8 cellular contexts compared by ENCODE assay signal in genomic region chr9:81737871-81738507, GRCh38. TPM values are rescaled to one million over a fixed set of nuclear protein-coding genes. Genes with fewer than 3 reads are reported as not detected.
A peak's percentile ranks its signal among the peaks of the same experiment; 100 is the strongest.
DNase-seq lines count a peak whose midpoint lies in the region; ATAC-seq and TF ChIP-seq lines count a peak whose summit lies in the region.
"Had no signal": no experiment of that assay in that cellular context is flagged by ENCODE, and none has a peak within 500 bp of the region (broad histone marks: within the 10 kb centered on the region; RNA-seq: fewer than 3 reads in every experiment).

No MANE protein-coding gene starts in this region.

- no peaks in the 10 kb centered on the region for H3K79me2 ChIP-seq in OCI-LY3 (ENCODE audit: low read length)

- H3K4me2 ChIP-seq in OCI-LY3 (ENCODE audit: low read length) = peak overlapping the region; percentile 53

- H3K36me3 Mint-ChIP-seq in activated CD4-positive, alpha-beta memory T cell treated with anti-CD3 and anti-CD28 coated beads for 36 hours = no peaks in the 10 kb centered on the region

- H2AFZ ChIP-seq in OCI-LY3 (ENCODE audit: low read depth, low read length) = peak overlapping the region; percentile 34; the same call in 1 of the 2 replicates

- no peak overlapping the region for H3K9ac ChIP-seq in OCI-LY3 (ENCODE audit: low read length)

- H3K36me3 ChIP-seq in OCI-LY3 (replicated peaks; ENCODE audit: low read depth, low read length) = no peaks in the 10 kb centered on the region
- no peaks in the 10 kb centered on the region for H3K36me3 ChIP-seq in transverse colon

- no peak for TF ChIP-seq EP300 in transverse colon (IDR thresholded peaks at IDR 0.05; ENCODE audit: low read depth)

- H3K9me3 ChIP-seq in OCI-LY3 (ENCODE audit: insufficient read depth, low read length) = no peaks in the 10 kb centered on the region
- no peaks in the 10 kb centered on the region for H3K9me3 ChIP-seq in transverse colon

- peaks cover 18% of the 10 kb centered on the region for H3K4me1 ChIP-seq in OCI-LY3 (ENCODE audit: low read length)
- H3K4me1 ChIP-seq in transverse colon = peaks cover 0 to 8% (median 4%) of the 10 kb centered on the region in 4 donors

- H3K27me3 ChIP-seq in OCI-LY3 (ENCODE audit: low read depth, low read length) (no peaks in the 10 kb centered on the region), transverse colon (no peaks in the 10 kb centered on the region)

- H3K27ac ChIP-seq in OCI-LY3 (ENCODE audit: low read length) (no peak overlapping the region), transverse colon (peak overlapping the region; percentile 22 to 65 (median 30))

- in situ Hi-C loops in transverse colon (cut with MboI; ENCODE audit: low pct_ligation_motif_present in 1 of 4, low pct_unique_long_range_greater_than_20kb in 1 of 4, low sequenced_read_pairs in 3 of 4) = no loop called here

- TF ChIP-seq POLR2A in transverse colon (IDR thresholded peaks at IDR 0.05) = no peak

- peaks cover 19% of the 10 kb centered on the region for H3K9me3 Mint-ChIP-seq in activated CD4-positive, alpha-beta memory T cell treated with anti-CD3 and anti-CD28 coated beads for 36 hours

- H3K4me3 ChIP-seq in OCI-LY3 (ENCODE audit: low read length) = 0 out of 2 replicates have a peak overlapping the region, but pooled peaks have one; percentile 2
- H3K4me3 ChIP-seq in fibroblast of the aortic adventitia (ENCODE audit: low read depth, low read length) = no peak overlapping the region
- no peak overlapping the region for H3K4me3 ChIP-seq in transverse colon

- WGBS in transverse colon (ENCODE audit: low coverage in 1 of 2), 2 donors = 30 to 45% methylated on average over 3 to 6 of the region's 6 CpGs

- CTCF ChIA-PET in activated CD4-positive, alpha-beta memory T cell treated with anti-CD3 and anti-CD28 coated beads for 36 hours (lab: Charles Lee) = no interaction called here

- H3K27ac Mint-ChIP-seq in activated CD4-positive, alpha-beta memory T cell treated with anti-CD3 and anti-CD28 coated beads for 36 hours = no peak overlapping the region

- peak; percentile 58 for ATAC-seq in GM21619 (IDR thresholded peaks at IDR 0.05; ENCODE audit: unreplicated experiment)

- no peaks in the 10 kb centered on the region for H4K20me1 ChIP-seq in OCI-LY3 (ENCODE audit: insufficient read depth, low read length)

- no peak for TF ChIP-seq CTCF in OCI-LY3 (IDR thresholded peaks at IDR 0.05; ENCODE audit: low read depth, low read length)
- TF ChIP-seq CTCF in fibroblast of the aortic adventitia (IDR thresholded peaks at IDR 0.05; ENCODE audit: insufficient read depth, low read length) = no peak
- TF ChIP-seq CTCF in transverse colon (IDR thresholded peaks at IDR 0.05) = no peak

- H3K4me1 Mint-ChIP-seq in activated CD4-positive, alpha-beta memory T cell treated with anti-CD3 and anti-CD28 coated beads for 36 hours (ENCODE audit: low read depth) = no peaks in the 10 kb centered on the region

- no peak overlapping the region for H3K4me3 Mint-ChIP-seq in activated CD4-positive, alpha-beta memory T cell treated with anti-CD3 and anti-CD28 coated beads for 36 hours

- DNase-seq in fibroblast of the aortic adventitia (ENCODE audit: low read depth) (peak; percentile 89), transverse colon (peak; percentile 44), C1 segment of cervical spinal cord (lab: John Stamatoyannopoulos, UW) (no peak)
- DNase-seq in activated CD4-positive, alpha-beta memory T cell treated with anti-CD3 and anti-CD28 coated beads for 36 hours = no peak
- no peak for DNase-seq in activated CD4-positive, alpha-beta T cell treated with anti-CD3 and anti-CD28 coated beads, Interleukin-2, amount 50 U/mL, for 4 hours
- DNase-seq: activated CD4-positive, CD25-positive, alpha-beta regulatory T cell treated with anti-CD3 and anti-CD28 coated beads, Interleukin-2, amount 50 U/mL, for 72 hours had no signal

- H3K27me3 Mint-ChIP-seq in activated CD4-positive, alpha-beta memory T cell treated with anti-CD3 and anti-CD28 coated beads for 36 hours = no peaks in the 10 kb centered on the region

- intact Hi-C loops in transverse colon (cut with DNase I; ENCODE audit: low total_unique reads) = no loop called here
- intact Hi-C loops in activated CD4-positive, alpha-beta memory T cell treated with anti-CD3 and anti-CD28 coated beads for 36 hours (cut with micrococcal nuclease) = no loop called here

- POLR2A ChIA-PET in activated CD4-positive, alpha-beta memory T cell treated with anti-CD3 and anti-CD28 coated beads for 36 hours (lab: Charles Lee) = no interaction called here

RNA-seq across cellular contexts. Expression of gene TLE1, which starts 48.6 kb away (rescaled TPM):
- total RNA-seq in fibroblast of the aortic adventitia (ENCODE audit: low replicate concordance) (33.4 and 49.5 TPM in 2 replicates), transverse colon (10 to 100 TPM; 51.5 to 77.3 (median 62.2) TPM)
- under 1 TPM; 0.17 to 0.22 TPM for total RNA-seq in activated CD4-positive, alpha-beta memory T cell treated with anti-CD3 and anti-CD28 coated beads for 36 hours

Comparison
In these comparisons a context has a peak if more than half of its experiments do, and no peak if none do; other contexts are left out.
1. DNase-seq: peak in fibroblast of the aortic adventitia (single experiment) and transverse colon (single experiment); none in activated CD4-positive, alpha-beta memory T cell treated with anti-CD3 and anti-CD28 coated beads for 36 hours (single experiment), C1 segment of cervical spinal cord (0 of 14) and activated CD4-positive, alpha-beta T cell treated with anti-CD3 and anti-CD28 coated beads, Interleukin-2, amount 50 U/mL, for 4 hours (0 of 2).
2. RNA of gene TLE1, which starts 48.6 kb away (total RNA-seq): 51.5 to 77.3 TPM in transverse colon and 33.4 to 49.5 TPM in fibroblast of the aortic adventitia; 0.17 to 0.22 TPM in activated CD4-positive, alpha-beta memory T cell treated with anti-CD3 and anti-CD28 coated beads for 36 hours; every median in the first group is over 10 times any median in the second.